Comparison of ENCODE assay signal across 12 cellular contexts in the genomic region with DNA sequence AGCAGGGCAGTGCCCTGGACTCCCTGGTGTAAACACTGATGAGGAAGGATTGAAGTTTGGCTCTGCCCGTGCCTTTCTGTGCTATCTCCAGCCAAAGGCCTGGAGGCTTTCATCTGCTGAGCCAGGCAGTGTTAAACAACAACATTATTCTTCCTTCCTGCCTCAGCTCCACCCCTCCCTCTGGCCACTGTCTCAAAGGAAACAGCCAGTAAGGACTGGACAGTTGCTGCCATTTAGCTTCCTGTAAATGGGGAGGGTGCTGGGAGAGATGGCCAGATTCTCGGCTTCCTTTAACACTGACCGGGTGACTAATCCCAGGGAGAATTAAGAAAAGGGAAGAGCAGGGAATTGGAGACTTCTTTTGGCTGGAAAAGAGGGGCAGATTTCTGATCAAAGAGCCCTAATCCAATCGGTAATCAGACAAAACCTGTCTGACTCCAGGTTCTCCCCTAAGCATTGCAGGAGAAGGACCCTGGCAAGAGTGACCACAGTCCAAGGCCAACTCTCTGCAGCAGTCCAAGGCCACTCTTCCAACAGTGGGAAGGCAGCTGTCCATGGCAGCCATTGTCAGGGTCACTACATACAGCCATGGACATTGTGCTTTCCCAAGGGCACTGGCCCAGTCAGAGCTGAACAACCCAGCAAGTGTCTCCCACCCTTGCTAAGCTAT. TPM values are rescaled to one million over a fixed set of nuclear protein-coding genes. Genes with fewer than 3 reads are reported as not detected.
DNase-seq lines count a peak whose midpoint lies in the region; TF ChIP-seq lines count a peak whose summit lies in the region.
"Had no signal": no experiment of that assay in that cellular context is flagged by ENCODE, and none has a peak within 500 bp of the region (broad histone marks: within the 10 kb centered on the region; RNA-seq: fewer than 3 reads in every experiment).

No MANE protein-coding gene starts in this region.

- peaks cover 15% of the 10 kb centered on the region for H3K4me1 ChIP-seq in rectal smooth muscle tissue (ENCODE audit: control insufficient read depth, insufficient read depth, low read length)
- H3K4me1 ChIP-seq: SJSA1 had no signal

- H3K36me3 ChIP-seq in rectal smooth muscle tissue (ENCODE audit: control insufficient read depth, insufficient read depth, low read length) = no peaks in the 10 kb centered on the region
- H3K36me3 ChIP-seq: SJSA1 had no signal

- no peak overlapping the region for H3K4me3 Mint-ChIP-seq in activated CD4-positive, alpha-beta T cell treated with anti-CD3 and anti-CD28 coated beads, Interleukin-2, amount 10 ng/mL, durations not matched to agents 24 days and 14 days
- no peak overlapping the region for H3K4me3 Mint-ChIP-seq in progenitor cell of endocrine pancreas (ENCODE audit: low read depth)

- H3K9ac ChIP-seq in rectal smooth muscle tissue (ENCODE audit: low read length) = no peak overlapping the region

- no peaks in the 10 kb centered on the region for H3K9me3 Mint-ChIP-seq in activated CD4-positive, alpha-beta T cell treated with anti-CD3 and anti-CD28 coated beads, Interleukin-2, amount 10 ng/mL, durations not matched to agents 24 days and 14 days
- H3K9me3 Mint-ChIP-seq in progenitor cell of endocrine pancreas (ENCODE audit: low read depth) = peaks cover 8% of the 10 kb centered on the region

- peak overlapping the region; percentile 73 for H3K27ac ChIP-seq in cingulate gyrus (ENCODE audit: low read depth, low read length)
- H3K27ac ChIP-seq in rectal smooth muscle tissue (ENCODE audit: low read depth, low read length) = peak overlapping the region; percentile 64
- H3K27ac ChIP-seq: SJSA1 had no signal

- H3K4me1 Mint-ChIP-seq in activated CD4-positive, alpha-beta T cell treated with anti-CD3 and anti-CD28 coated beads, Interleukin-2, amount 10 ng/mL, durations not matched to agents 24 days and 14 days = no peaks in the 10 kb centered on the region
- H3K4me1 Mint-ChIP-seq in progenitor cell of endocrine pancreas (ENCODE audit: low read depth) = no peaks in the 10 kb centered on the region

- no peak overlapping the region for H3K27ac Mint-ChIP-seq in activated CD4-positive, alpha-beta T cell treated with anti-CD3 and anti-CD28 coated beads, Interleukin-2, amount 10 ng/mL, durations not matched to agents 24 days and 14 days
- no peak overlapping the region for H3K27ac Mint-ChIP-seq in progenitor cell of endocrine pancreas

- H3K4me3 ChIP-seq in rectal smooth muscle tissue (ENCODE audit: low read length) = no peak overlapping the region
- H3K4me3 ChIP-seq: SJSA1 had no signal

- no peaks in the 10 kb centered on the region for H3K36me3 Mint-ChIP-seq in activated CD4-positive, alpha-beta T cell treated with anti-CD3 and anti-CD28 coated beads, Interleukin-2, amount 10 ng/mL, durations not matched to agents 24 days and 14 days (ENCODE audit: low read depth)
- H3K36me3 Mint-ChIP-seq in progenitor cell of endocrine pancreas (ENCODE audit: insufficient read depth) = no peaks in the 10 kb centered on the region

- DNase-seq in HT1080 (ENCODE audit: low read depth) = peak; percentile 60
- DNase-seq in islet precursor cell = peak; percentile 80
- DNase-seq in NCI-H82 (lab: John Stamatoyannopoulos, UW) = no peak
- no peak for DNase-seq in NCI-H1694 treated with DMSO at 0.1 percent for 48 hours (lab: John Stamatoyannopoulos, UW)
- DNase-seq in activated CD4-positive, alpha-beta T cell treated with anti-CD3 and anti-CD28 coated beads, Interleukin-2, amount 10 ng/mL, durations not matched to agents 24 days and 14 days = no peak
- no peak for DNase-seq in progenitor cell of endocrine pancreas (ENCODE audit: low spot score, unreplicated experiment)
- DNase-seq: activated CD4-positive, alpha-beta T cell treated with anti-CD3 and anti-CD28 coated beads for 48 hours; activated naive CD4-positive, alpha-beta T cell treated with Interleukin-2 at 50 U/mL for 16 hours; effector CD4-positive, alpha-beta T cell had no signal

- intact Hi-C loops in activated CD4-positive, alpha-beta T cell treated with anti-CD3 and anti-CD28 coated beads, Interleukin-2, amount 10 ng/mL, durations not matched to agents 24 days and 14 days (cut with micrococcal nuclease) = no loop called here

- H3K27me3 Mint-ChIP-seq in activated CD4-positive, alpha-beta T cell treated with anti-CD3 and anti-CD28 coated beads, Interleukin-2, amount 10 ng/mL, durations not matched to agents 24 days and 14 days = no peaks in the 10 kb centered on the region
- peaks cover 2% of the 10 kb centered on the region for H3K27me3 Mint-ChIP-seq in progenitor cell of endocrine pancreas

- H3K27me3 ChIP-seq in rectal smooth muscle tissue (ENCODE audit: control insufficient read depth, insufficient read depth, low read length) = no peaks in the 10 kb centered on the region
- H3K27me3 ChIP-seq: SJSA1 had no signal

- TF ChIP-seq CTCF in progenitor cell of endocrine pancreas (IDR thresholded peaks at IDR 0.05; ENCODE audit: unreplicated experiment) = no peak

RNA-seq across cellular contexts. Expression of gene ADGRF1, which starts 19.6 kb away (rescaled TPM):
- not detected in 2 replicates for total RNA-seq in HT1080 (2014; rRNA removed; shearing (Covaris generic))
- polyA plus RNA-seq in HT1080 (2015; cell fraction: cytosol; rRNA removed) = 0.06 TPM in 1 of 2 replicates, not detected in the other
- 0.09 and 0.12 TPM in 2 replicates for polyA plus RNA-seq in HT1080 (2015; cell fraction: nucleus; rRNA removed)
- not detected in 2 replicates for total RNA-seq in activated CD4-positive, alpha-beta T cell treated with anti-CD3 and anti-CD28 coated beads, Interleukin-2, amount 10 ng/mL, durations not matched to agents 24 days and 14 days
- 0.12 and 0.93 TPM in 2 replicates for total RNA-seq in progenitor cell of endocrine pancreas
- total RNA-seq: SJSA1 had no signal

Comparison
In these comparisons a context has a peak if more than half of its experiments do, and no peak if none do; other contexts are left out.
1. DNase-seq: peak in HT1080 (single experiment) and islet precursor cell (single experiment); none in NCI-H82 (single experiment), NCI-H1694 treated with DMSO at 0.1 percent for 48 hours (single experiment), activated CD4-positive, alpha-beta T cell treated with anti-CD3 and anti-CD28 coated beads, Interleukin-2, amount 10 ng/mL, durations not matched to agents 24 days and 14 days (single experiment) and progenitor cell of endocrine pancreas (single experiment).